In genomic region chr10:103396067-103396788, GRCh38 we compare ENCODE assay signal across 8 cellular contexts. TPM values are rescaled to one million over a fixed set of nuclear protein-coding genes. Genes with fewer than 3 reads are reported as not detected.
DNase-seq lines count a peak whose midpoint lies in the region; ATAC-seq lines count a peak whose summit lies in the region.

ATP5MK (minus strand) TSS chr10:103396475; CDS start chr10:103392457, 4,018 bp downstream.
PDCD11 (plus strand) TSS chr10:103396626; CDS start chr10:103398427, 1,801 bp downstream.

- DNase-seq in DMS114 treated with DMSO at 0.1 percent for 48 hours (lab: John Stamatoyannopoulos, UW; ENCODE audit: unreplicated experiment) (peak; percentile 99), OCI-M2 (lab: John Stamatoyannopoulos, UW; ENCODE audit: unreplicated experiment) (peak; percentile 95), activated T-cell treated with anti-CD3 and anti-CD28 coated beads for 48 hours (ENCODE audit: low read depth) (peak; percentile 93), epithelial cell of prostate (ENCODE audit: low read depth, low spot score) (peak; percentile 92), mucosa of gallbladder (ENCODE audit: low spot score) (peak; percentile 97)
- peak; percentile 97 for DNase-seq in stimulated activated CD8-positive, alpha-beta memory T cell treated with anti-CD3 and anti-CD28 coated beads, Interleukin-4, amount 100 ng/mL, for 48 hours

- peak; percentile 97 for ATAC-seq in GM21528 (IDR thresholded peaks at IDR 0.05; ENCODE audit: low FRiP score, unreplicated experiment)

- peak within 1 kb of the TSS; percentile 63 for H3K27ac ChIP-seq in epithelial cell of prostate

- H3K4me3 Mint-ChIP-seq in IgD-negative memory B cell = peak within 1 kb of the TSS; percentile 96 to 99 (median 97)

- peaks cover 35 to 39% (median 38%) of the 10 kb centered on the region in 3 donors for H3K4me1 Mint-ChIP-seq in IgD-negative memory B cell

- peak within 1 kb of the TSS; percentile 59 to 97 (median 97) for H3K27ac Mint-ChIP-seq in IgD-negative memory B cell

- peaks cover 4% of the 10 kb centered on the region for H3K36me3 Mint-ChIP-seq in IgD-negative memory B cell

- H3K27me3 Mint-ChIP-seq in IgD-negative memory B cell = no peaks in the 10 kb centered on the region

- no peaks in the 10 kb centered on the region for H3K9me3 Mint-ChIP-seq in IgD-negative memory B cell

RNA-seq across cellular contexts. Expression of gene ATP5MK, which starts in this region (rescaled TPM):
- 353 TPM for polyA plus RNA-seq in IgD-negative memory B cell
- total RNA-seq in mucosa of gallbladder = 309 TPM

RNA-seq across cellular contexts. Expression of gene PDCD11, which starts in this region (rescaled TPM):
- polyA plus RNA-seq in IgD-negative memory B cell = 13.5 TPM
- 19.5 TPM for total RNA-seq in mucosa of gallbladder

Comparison
In these comparisons a context has a peak if more than half of its experiments do, and no peak if none do; other contexts are left out.
1. Peak in every context shown above with its lines: DNase-seq, ATAC-seq and H3K27ac ChIP-seq.